In the genomic region with DNA sequence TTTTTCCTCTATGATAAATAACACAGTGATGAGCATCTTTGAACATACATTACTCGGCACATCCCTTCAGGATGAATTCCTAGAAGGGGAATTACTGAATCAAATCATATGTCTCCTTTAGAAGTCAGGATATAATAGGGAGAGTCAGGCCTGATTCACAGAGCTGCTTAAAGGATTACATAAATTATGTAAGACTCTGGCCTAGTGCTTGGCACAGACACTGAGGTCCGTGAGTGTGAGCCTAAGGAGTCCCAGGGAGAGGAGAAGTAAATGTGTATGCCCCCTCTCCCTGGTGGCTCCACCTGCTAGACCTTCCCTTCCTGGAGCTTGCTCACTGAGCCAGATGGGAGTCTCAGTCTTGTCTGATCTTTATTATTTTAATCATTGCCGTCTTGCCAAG, we compare ENCODE assay signal across 23 cellular contexts. TPM values are rescaled to one million over a fixed set of nuclear protein-coding genes. Genes with fewer than 3 reads are reported as not detected.
"Had no signal": no experiment of that assay in that cellular context is flagged by ENCODE, and none has a peak within 500 bp of the region (broad histone marks: within the 10 kb centered on the region; RNA-seq: fewer than 3 reads in every experiment).

No MANE protein-coding gene starts in this region.

- H3K27ac Mint-ChIP-seq: activated T-helper 1 cell treated with anti-CD3 and anti-CD28 coated beads, Interleukin-12 subunit alpha, Interleukin-12 subunit beta, Interleukin-2, Interleukin-4 antibody, amounts not matched to agents 30 ng/mL and 10 ng/mL and 1 ng/mL, durations not matched to agents 14 hours and 24 hours and 36 hours; naive thymus-derived CD8-positive, alpha-beta T cell; T-helper 2 cell treated with Interferon-gamma antibody and Interleukin-4, amounts not matched to agents 5 μg/mL and 100 μg/mL, for 36 hours had no signal

- ATAC-seq: activated CD4-positive, CD25-positive, alpha-beta regulatory T cell treated with anti-CD3 and anti-CD28 coated beads, Interleukin-2, amount 50 U/mL, for 24 hours; left ventricle myocardium superior; naive thymus-derived CD8-positive, alpha-beta T cell; right cardiac atrium had no signal

- H3K9me3 Mint-ChIP-seq: activated T-helper 1 cell treated with anti-CD3 and anti-CD28 coated beads, Interleukin-12 subunit alpha, Interleukin-12 subunit beta, Interleukin-2, Interleukin-4 antibody, amounts not matched to agents 30 ng/mL and 10 ng/mL and 1 ng/mL, durations not matched to agents 14 hours and 24 hours and 36 hours; naive thymus-derived CD8-positive, alpha-beta T cell; T-helper 2 cell treated with Interferon-gamma antibody and Interleukin-4, amounts not matched to agents 5 μg/mL and 100 μg/mL, for 36 hours had no signal

- H3K4me1 ChIP-seq: ascending aorta, upper lobe of left lung had no signal

- DNase-seq: activated naive CD4-positive, alpha-beta T cell; dorsolateral prefrontal cortex; glutamatergic neuron; hypothalamus; kidney glomerular epithelial cell; left ventricle myocardium superior; mesenchymal stem cell; naive thymus-derived CD8-positive, alpha-beta T cell; right cardiac atrium; small intestine; stimulated activated CD4-positive, alpha-beta T cell treated with anti-CD3 and anti-CD28 coated beads, Interleukin-4, amount 100 ng/mL, for 24 hours; stimulated activated CD8-positive, alpha-beta memory T cell treated with anti-CD3 and anti-CD28 coated beads, Interleukin-4, amount 100 ng/mL, for 48 hours; stimulated activated naive CD4-positive, alpha-beta T cell treated with Interleukin-2 at 50 U/mL for 16 hours; substantia nigra; upper lobe of left lung had no signal

- H3K27ac ChIP-seq: ascending aorta, dorsolateral prefrontal cortex, upper lobe of left lung had no signal

- H3K9me3 ChIP-seq: ascending aorta, upper lobe of left lung had no signal

- H3K4me3 Mint-ChIP-seq: activated T-helper 1 cell treated with anti-CD3 and anti-CD28 coated beads, Interleukin-12 subunit alpha, Interleukin-12 subunit beta, Interleukin-2, Interleukin-4 antibody, amounts not matched to agents 30 ng/mL and 10 ng/mL and 1 ng/mL, durations not matched to agents 14 hours and 24 hours and 36 hours; naive thymus-derived CD8-positive, alpha-beta T cell; T-helper 2 cell treated with Interferon-gamma antibody and Interleukin-4, amounts not matched to agents 5 μg/mL and 100 μg/mL, for 36 hours had no signal

- H3K4me1 Mint-ChIP-seq: naive thymus-derived CD8-positive, alpha-beta T cell had no signal

- H3K36me3 Mint-ChIP-seq: naive thymus-derived CD8-positive, alpha-beta T cell had no signal

- H3K36me3 ChIP-seq: ascending aorta, upper lobe of left lung had no signal

- H3K4me3 ChIP-seq: ascending aorta, dorsolateral prefrontal cortex, upper lobe of left lung had no signal

- H3K27me3 ChIP-seq: ascending aorta, upper lobe of left lung had no signal

RNA-seq across cellular contexts. Expression of a gene that starts 8.6 kb away (rescaled TPM):
- total RNA-seq: activated CD8-positive, alpha-beta memory T cell treated with anti-CD3 and anti-CD28 coated beads for 36 hours; activated T-helper 1 cell treated with anti-CD3 and anti-CD28 coated beads, Interleukin-12 subunit alpha, Interleukin-12 subunit beta, Interleukin-2, Interleukin-4 antibody, amounts not matched to agents 30 ng/mL and 10 ng/mL and 1 ng/mL, durations not matched to agents 14 hours and 24 hours and 36 hours; ascending aorta; fibroblast of villous mesenchyme; left ventricle myocardium superior; mucosa of gallbladder; naive thymus-derived CD8-positive, alpha-beta T cell; right cardiac atrium; upper lobe of left lung had no signal
- polyA plus RNA-seq: esophagus; naive thymus-derived CD8-positive, alpha-beta T cell; right cardiac atrium; small intestine had no signal

RNA-seq across cellular contexts. Expression of a gene that starts 30.4 kb away (rescaled TPM):
- total RNA-seq: left ventricle myocardium superior had no signal
